ENCODE assay signal across 14 cellular contexts in genomic region chr1:184219414-184219813, GRCh38.
DNase-seq lines count a peak whose midpoint lies in the region; ATAC-seq and TF ChIP-seq lines count a peak whose summit lies in the region.
"Had no signal": no experiment of that assay in that cellular context is flagged by ENCODE, and none has a peak within 500 bp of the region (broad histone marks: within the 10 kb centered on the region; RNA-seq: fewer than 3 reads in every experiment).

No MANE protein-coding gene starts in this region.

- no peak for TF ChIP-seq RAD21 in neural cell (conservative IDR thresholded peaks at IDR 0.05)

- ATAC-seq in heart right ventricle, result no peak

- H3K36me3 ChIP-seq in A673 (ENCODE audit: insufficient read depth, low read length, poor library complexity, severe bottlenecking) (no peaks in the 10 kb centered on the region), GM23248 (ENCODE audit: low read depth) (no peaks in the 10 kb centered on the region), neural cell (ENCODE audit: insufficient read depth, low read length) (no peaks in the 10 kb centered on the region), heart right ventricle (no peaks in the 10 kb centered on the region)

- BruUV-seq in A673 (replicated peaks; lab: Mats Ljungman, UMichigan), result no TSS peak

- H3K9me2 ChIP-seq in GM23248 (ENCODE audit: insufficient read depth), result no peaks in the 10 kb centered on the region
- H3K9me2 ChIP-seq in neural cell (ENCODE audit: insufficient read depth, low read length), result no peaks in the 10 kb centered on the region

- H3K4me1 ChIP-seq in A673 (ENCODE audit: insufficient read depth, low read length, poor library complexity, severe bottlenecking) (peaks cover 22% of the 10 kb centered on the region), GM23248 (ENCODE audit: insufficient read depth) (no peaks in the 10 kb centered on the region; the same call in 1 of the 2 replicates), heart right ventricle (peaks cover 0 to 8% (median 4%) of the 10 kb centered on the region in 9 donors)

- no peak for TF ChIP-seq CTCF in A673 (conservative IDR thresholded peaks at IDR 0.05; ENCODE audit: low read depth, low read length)
- TF ChIP-seq CTCF in brain (conservative IDR thresholded peaks at IDR 0.05), result no peak
- TF ChIP-seq CTCF in neural cell (IDR thresholded peaks at IDR 0.05; ENCODE audit: poor library complexity, severe bottlenecking), result no peak
- no peak for TF ChIP-seq CTCF in heart right ventricle (IDR thresholded peaks at IDR 0.05)

- H3K9ac ChIP-seq in GM23248, result no peak overlapping the region
- no peak overlapping the region for H3K9ac ChIP-seq in neural cell (ENCODE audit: low read length)

- peaks cover 39% of the 10 kb centered on the region for H3K4me1 Mint-ChIP-seq in brain

- POLR2A ChIA-PET in A673 (lab: Charles Lee; ENCODE audit: low non-redundant PET), result no interaction called here

- H3K27ac Mint-ChIP-seq in brain, result peak overlapping the region in 4 of 5 experiments; percentile 53 to 92 (median 68)
- H3K27ac Mint-ChIP-seq: CD8-positive, alpha-beta memory T cell; H9; IgD-negative memory B cell had no signal

- H3K4me3 Mint-ChIP-seq in brain, result no peak overlapping the region
- H3K4me3 Mint-ChIP-seq: CD8-positive, alpha-beta memory T cell; H9; IgD-negative memory B cell had no signal

- 62 to 77% methylated on average over 3 of the region's 3 CpGs for WGBS in GM23248 (ENCODE audit: low coverage in 1 of 2, low lambda C conversion rate in 2 of 2, missing lambda C conversion rate in 2 of 2), 2 experiments
- 36 to 64% methylated on average over 3 of the region's 3 CpGs for WGBS in heart right ventricle, 2 donors

- intact Hi-C loops in A673 (cut with micrococcal nuclease; ENCODE audit: unreplicated experiment), result loop anchor here (2.0 to 10.0 kb wide), 2 partner anchors 67 to 345 kb away; no protein-coding TSS in a partner anchor
- intact Hi-C loops in heart right ventricle (cut with DNase I), result no loop called here

- H3K4me3 ChIP-seq in A673 (ENCODE audit: low read depth, low read length, poor library complexity, severe bottlenecking) (no peak overlapping the region), GM23248 (no peak overlapping the region), neural cell (ENCODE audit: low read length) (no peak overlapping the region), heart right ventricle (no peak overlapping the region)

- H3K4me2 ChIP-seq in GM23248 (ENCODE audit: unreplicated experiment) (no peak overlapping the region), neural cell (ENCODE audit: low read length) (no peak overlapping the region)

- H3K27me3 Mint-ChIP-seq in brain, result no peaks in the 10 kb centered on the region

- H3K36me3 Mint-ChIP-seq in brain, result no peaks in the 10 kb centered on the region
- H3K36me3 Mint-ChIP-seq: CD8-positive, alpha-beta memory T cell; IgD-negative memory B cell had no signal

- no peaks in the 10 kb centered on the region for H3K27me3 ChIP-seq in A673 (replicated peaks; ENCODE audit: insufficient read depth, low read depth, low read length, poor library complexity)
- no peaks in the 10 kb centered on the region for H3K27me3 ChIP-seq in GM23248 (replicated peaks; ENCODE audit: insufficient read depth)
- H3K27me3 ChIP-seq in neural cell (ENCODE audit: insufficient read depth, low read depth, low read length), result no peaks in the 10 kb centered on the region
- H3K27me3 ChIP-seq in heart right ventricle, result no peaks in the 10 kb centered on the region

- no peak for TF ChIP-seq EP300 in neural cell (conservative IDR thresholded peaks at IDR 0.05; ENCODE audit: poor library complexity, severe bottlenecking)

- H4K20me1 ChIP-seq in GM23248 (ENCODE audit: insufficient read depth) (no peaks in the 10 kb centered on the region), neural cell (ENCODE audit: insufficient read depth) (no peaks in the 10 kb centered on the region)

- H3K9me3 ChIP-seq in A673 (ENCODE audit: low read depth, low read length, poor library complexity, severe bottlenecking), result no peaks in the 10 kb centered on the region
- H3K9me3 ChIP-seq in GM23248 (ENCODE audit: low read depth), result no peaks in the 10 kb centered on the region
- H3K9me3 ChIP-seq in neural cell (ENCODE audit: low read length), result no peaks in the 10 kb centered on the region
- no peaks in the 10 kb centered on the region for H3K9me3 ChIP-seq in heart right ventricle
- H3K9me3 ChIP-seq: Caco-2 had no signal

- DNase-seq in A673 (ENCODE audit: low spot score) (peak; percentile 77), GM23248 (peak; percentile 17), heart right ventricle (no peak), GM19238 (ENCODE audit: insufficient read length, low spot score) (no peak), NCI-H1092 treated with DMSO at 0.1 percent for 48 hours (lab: John Stamatoyannopoulos, UW) (no peak)
- no peak for DNase-seq in stimulated activated CD4-positive, alpha-beta T cell treated with anti-CD3 and anti-CD28 coated beads, Interleukin-15, amount 100 ng/mL, for 24 hours
- DNase-seq: Caco-2; CD8-positive, alpha-beta memory T cell; GF-D8; GOT3; H9 had no signal

- H3K27ac ChIP-seq in A673 (ENCODE audit: low read depth, low read length, poor library complexity, severe bottlenecking) (peak overlapping the region; percentile 50), GM23248 (no peak overlapping the region), neural cell (ENCODE audit: low read length) (peak overlapping the region; percentile 45), heart right ventricle (no peak overlapping the region)

- no peaks in the 10 kb centered on the region for H3K9me3 Mint-ChIP-seq in brain
- H3K9me3 Mint-ChIP-seq: CD8-positive, alpha-beta memory T cell; H9; IgD-negative memory B cell had no signal

- in situ Hi-C loops in GM23248 (cut with MboI), result no loop called here

- CTCF ChIA-PET in A673 (lab: Charles Lee), result no interaction called here

- H3F3A ChIP-seq in GM23248 (ENCODE audit: insufficient read depth), result no peaks in the 10 kb centered on the region
- H3F3A ChIP-seq in neural cell (ENCODE audit: insufficient read depth, low read length, poor library complexity, severe bottlenecking), result no peaks in the 10 kb centered on the region

- no peaks in the 10 kb centered on the region for H3K79me2 ChIP-seq in GM23248 (ENCODE audit: insufficient read depth)
- no peaks in the 10 kb centered on the region for H3K79me2 ChIP-seq in neural cell (replicated peaks; ENCODE audit: insufficient read depth, low read length)

- H2AFZ ChIP-seq in GM23248, result no peak overlapping the region
- no peak overlapping the region for H2AFZ ChIP-seq in neural cell (ENCODE audit: low read depth, low read length)

TF ChIP-seq in neural cell, 6 proteins besides CTCF, POLR2A, EP300 and RAD21:
- TF ChIP-seq REST (IDR thresholded peaks at IDR 0.05; ENCODE audit: borderline replicate concordance) (no peak), POLR2AphosphoS5 (IDR thresholded peaks at IDR 0.05) (no peak), MXI1 (conservative IDR thresholded peaks at IDR 0.05; ENCODE audit: poor library complexity, severe bottlenecking) (no peak), EZH2 (IDR thresholded peaks at IDR 0.05; ENCODE audit: borderline replicate concordance, insufficient read depth, low read length, poor library complexity, severe bottlenecking) (no peak), SMC3 (conservative IDR thresholded peaks at IDR 0.05; ENCODE audit: poor library complexity) (no peak), TAF1 (IDR thresholded peaks at IDR 0.05; ENCODE audit: low read depth) (no peak)

Comparison
In these comparisons a context has a peak if more than half of its experiments do, and no peak if none do; other contexts are left out.
1. DNase-seq: peak in A673 (single experiment) and GM23248 (single experiment); none in heart right ventricle (0 of 2), stimulated activated CD4-positive, alpha-beta T cell treated with anti-CD3 and anti-CD28 coated beads, Interleukin-15, amount 100 ng/mL, for 24 hours (single experiment), GM19238 (single experiment) and NCI-H1092 treated with DMSO at 0.1 percent for 48 hours (single experiment).
2. H3K27ac ChIP-seq: peak in A673 (single experiment) and neural cell (single experiment); none in GM23248 (single experiment) and heart right ventricle (0 of 10).